ENCODE assay signal across 8 cellular contexts in genomic region chr6:26064619-26065257, GRCh38. TPM values are rescaled to one million over a fixed set of nuclear protein-coding genes. Genes with fewer than 3 reads are reported as not detected.
DNase-seq lines count a peak whose midpoint lies in the region; ATAC-seq, FAIRE-seq and TF ChIP-seq lines count a peak whose summit lies in the region.

No MANE protein-coding gene starts in this region.

- H3K27me3 ChIP-seq in left ventricle myocardium inferior (ENCODE audit: low read depth), result no peaks in the 10 kb centered on the region
- no peaks in the 10 kb centered on the region for H3K27me3 ChIP-seq in small intestine (ENCODE audit: control insufficient read depth in 2 of 2, insufficient read depth in 2 of 2, low read length in 2 of 2)

- H3K4me1 ChIP-seq in left ventricle myocardium inferior (no peaks in the 10 kb centered on the region), small intestine (ENCODE audit: control insufficient read depth in 2 of 2, insufficient read depth in 1 of 2, low read depth in 1 of 2, low read length in 1 of 2) (peaks cover 0 to 3% of the 10 kb centered on the region in 2 donors)

- DNase-seq in COLO829 (ENCODE audit: low spot score) (peak; percentile 62), HFF-Myc (ENCODE audit: extremely low read depth, low read depth) (no peak), NOMO-1 treated with dmso at 0.1 percent for 144 hours (lab: John Stamatoyannopoulos, UW; ENCODE audit: unreplicated experiment) (peak; percentile 36), left ventricle myocardium inferior (no peak), small intestine (peak; percentile 69)

- peak; percentile 68 for TF ChIP-seq CTCF in HFF-Myc (IDR thresholded peaks at IDR 0.05; ENCODE audit: low read depth, low read length, missing control alignments)
- TF ChIP-seq CTCF in left ventricle myocardium inferior (IDR thresholded peaks at IDR 0.05; ENCODE audit: borderline replicate concordance), result peak; percentile 83

- H3K9me3 Mint-ChIP-seq in activated naive CD4-positive, alpha-beta T cell treated with anti-CD3 and anti-CD28 coated beads, Interleukin-2, amount 50 U/mL, for 24 hours, result no peaks in the 10 kb centered on the region

- H3K9me3 ChIP-seq in left ventricle myocardium inferior (replicated peaks), result no peaks in the 10 kb centered on the region
- no peaks in the 10 kb centered on the region for H3K9me3 ChIP-seq in small intestine (ENCODE audit: control insufficient read depth, low read depth)

- peaks cover 10% of the 10 kb centered on the region for H3K4me1 Mint-ChIP-seq in activated naive CD4-positive, alpha-beta T cell treated with anti-CD3 and anti-CD28 coated beads, Interleukin-2, amount 50 U/mL, for 24 hours

- no peak overlapping the region for H3K4me3 ChIP-seq in HFF-Myc (replicated peaks; ENCODE audit: low read depth, low read length)
- H3K4me3 ChIP-seq in left ventricle myocardium inferior, result no peak overlapping the region
- H3K4me3 ChIP-seq in small intestine (ENCODE audit: low read depth in 1 of 2, low read length in 2 of 2), result no peak overlapping the region

- H3K27ac Mint-ChIP-seq in activated naive CD4-positive, alpha-beta T cell treated with anti-CD3 and anti-CD28 coated beads, Interleukin-2, amount 50 U/mL, for 24 hours, result peak overlapping the region; percentile 38

- H3K36me3 ChIP-seq in left ventricle myocardium inferior (no peaks in the 10 kb centered on the region), small intestine (ENCODE audit: control insufficient read depth in 2 of 2, insufficient read depth in 2 of 2, low read length in 2 of 2) (no peaks in the 10 kb centered on the region)

- intact Hi-C loops in left ventricle myocardium inferior (cut with micrococcal nuclease), result no loop called here

- H3K4me3 Mint-ChIP-seq in activated naive CD4-positive, alpha-beta T cell treated with anti-CD3 and anti-CD28 coated beads, Interleukin-2, amount 50 U/mL, for 24 hours, result no peak overlapping the region

- 30 to 33% (median 31%) methylated on average over 10 of the region's 10 CpGs for WGBS in small intestine, 3 donors

- FAIRE-seq in small intestine (lab: Jason Lieb, UNC), result peak; percentile 78

- H3K27ac ChIP-seq in left ventricle myocardium inferior (replicated peaks) (no peak overlapping the region), small intestine (ENCODE audit: low read depth in 1 of 2, low read length in 1 of 2) (no peak overlapping the region)

- no peaks in the 10 kb centered on the region for H3K27me3 Mint-ChIP-seq in activated naive CD4-positive, alpha-beta T cell treated with anti-CD3 and anti-CD28 coated beads, Interleukin-2, amount 50 U/mL, for 24 hours

- no peaks in the 10 kb centered on the region for H3K36me3 Mint-ChIP-seq in activated naive CD4-positive, alpha-beta T cell treated with anti-CD3 and anti-CD28 coated beads, Interleukin-2, amount 50 U/mL, for 24 hours

- ATAC-seq in GM19395 (IDR thresholded peaks at IDR 0.05; ENCODE audit: unreplicated experiment), result no peak
- no peak for ATAC-seq in HG02798 (IDR thresholded peaks at IDR 0.05; ENCODE audit: poor library complexity, unreplicated experiment)

RNA-seq across cellular contexts. Expression of gene HFE, which starts 22.5 kb away (rescaled TPM):
- 3.4 TPM for total RNA-seq in left ventricle myocardium inferior
- 1 to 10 TPM in 2 of 3 donors, under 1 TPM in 1; 0.67 to 7.3 (median 2.4) TPM for polyA plus RNA-seq in small intestine

Comparison
In these comparisons a context has a peak if more than half of its experiments do, and no peak if none do; other contexts are left out.
1. DNase-seq: peak in COLO829 (single experiment), NOMO-1 treated with dmso at 0.1 percent for 144 hours (single experiment) and small intestine (single experiment); none in HFF-Myc (single experiment) and left ventricle myocardium inferior (single experiment).